Comparison of ENCODE assay signal across 8 cellular contexts in the genomic region with DNA sequence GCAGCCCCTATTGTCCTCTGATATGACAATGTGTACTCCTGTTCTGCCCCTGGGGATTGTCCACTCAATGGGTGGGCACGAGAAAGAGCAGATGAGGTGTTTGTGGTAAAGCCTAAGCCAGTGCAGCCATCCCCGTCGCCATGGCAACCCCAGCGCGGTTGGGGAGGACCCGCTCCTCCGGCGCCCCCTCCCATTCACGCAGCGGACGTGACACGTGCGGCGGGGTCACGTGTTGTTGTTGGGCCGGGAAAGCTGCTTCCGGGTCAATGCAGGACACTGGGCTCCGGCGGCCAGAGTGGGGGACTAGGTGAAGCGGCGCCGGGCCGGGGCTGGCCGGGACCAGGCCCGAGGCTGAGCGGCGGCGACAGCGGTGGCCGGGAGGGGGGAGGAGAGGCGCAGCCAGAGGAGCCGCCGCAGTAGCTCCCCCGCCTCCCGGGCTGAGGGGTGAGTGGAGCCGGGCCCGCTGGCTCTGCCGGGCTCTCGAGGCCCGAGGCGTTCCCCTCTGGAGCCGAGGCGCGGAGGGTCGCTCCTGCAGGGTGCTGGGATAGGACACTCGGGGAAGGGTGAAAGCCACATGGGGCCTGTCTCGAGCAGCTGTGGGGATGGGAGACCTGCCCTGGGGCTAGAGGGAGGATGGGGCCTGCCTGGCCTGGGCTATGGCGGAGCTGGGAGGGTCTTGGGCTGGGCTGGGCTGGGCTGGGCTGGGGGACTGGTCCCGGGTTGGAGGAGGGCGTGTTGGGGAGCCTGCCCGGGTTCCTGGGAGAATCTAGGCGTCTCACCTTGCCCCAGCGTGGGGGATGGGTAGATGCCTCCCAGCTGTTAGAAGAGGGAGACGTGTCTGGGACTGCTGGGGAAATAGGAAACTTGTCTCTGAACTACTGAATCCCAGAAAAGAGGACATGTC. TPM values are rescaled to one million over a fixed set of nuclear protein-coding genes. Genes with fewer than 3 reads are reported as not detected.
DNase-seq lines count a peak whose midpoint lies in the region; ATAC-seq lines count a peak whose summit lies in the region.

TBCEL (plus strand) TSS at position 255 of the 904 bp plus-strand sequence. CDS start 21,589 bp downstream, outside the sequence.

- H3K27me3 ChIP-seq in BLaER1 treated with 17β-estradiol and CSF1 and Interleukin-3, amounts not matched to agents 10 nM and 100 nM: no peaks in the 10 kb centered on the region
- H3K27me3 ChIP-seq in ectodermal cell (ENCODE audit: control insufficient read depth, insufficient read depth, low read length, poor library complexity, severe bottlenecking): no peaks in the 10 kb centered on the region

- POLR2A ChIA-PET in activated CD4-positive, alpha-beta memory T cell treated with anti-CD3 and anti-CD28 coated beads, Interleukin-2, amount 10 ng/mL, durations not matched to agents 7 days and 5 days (lab: Charles Lee): interaction anchor here (1.4 to 1.7 kb wide), 3 partner anchors 11 to 268 kb away, joined by 3 to 6 read pairs (median 3); partner anchors contain the start of gene SC5D

- peak within 1 kb of the TSS; percentile 78 for H3K4me3 Mint-ChIP-seq in activated CD4-positive, alpha-beta memory T cell treated with anti-CD3 and anti-CD28 coated beads, Interleukin-2, amount 10 ng/mL, durations not matched to agents 7 days and 5 days

- H3K9ac ChIP-seq in BLaER1 treated with 17β-estradiol and CSF1 and Interleukin-3, amounts not matched to agents 10 nM and 100 nM: peak within 1 kb of the TSS; percentile 87 to 98 (median 93)

- peaks cover 0 to 45% (median 23%) of the 10 kb centered on the region in 11 experiments; a peak in 12 of 22 replicates for H4K20me1 ChIP-seq in BLaER1 treated with 17β-estradiol and CSF1 and Interleukin-3, amounts not matched to agents 10 nM and 100 nM

- H3K4me1 ChIP-seq in BLaER1 treated with 17β-estradiol and CSF1 and Interleukin-3, amounts not matched to agents 10 nM and 100 nM: peaks cover 13 to 20% (median 18%) of the 10 kb centered on the region in 10 experiments
- peaks cover 7% of the 10 kb centered on the region for H3K4me1 ChIP-seq in ectodermal cell (ENCODE audit: control insufficient read depth, insufficient read depth, low read length)

- H3K4me1 Mint-ChIP-seq in activated CD4-positive, alpha-beta memory T cell treated with anti-CD3 and anti-CD28 coated beads, Interleukin-2, amount 10 ng/mL, durations not matched to agents 7 days and 5 days: peaks cover 21% of the 10 kb centered on the region

- H3K27ac ChIP-seq in BLaER1 treated with 17β-estradiol and CSF1 and Interleukin-3, amounts not matched to agents 10 nM and 100 nM: peak within 1 kb of the TSS; percentile 88 to 97 (median 94)
- peak within 1 kb of the TSS; percentile 60 for H3K27ac ChIP-seq in ectodermal cell (ENCODE audit: insufficient read depth, low read depth, low read length, poor library complexity, severe bottlenecking)

- 1% methylated on average over 54 of the region's 54 CpGs for WGBS in ectodermal cell, 2 experiments

- H3K27me3 Mint-ChIP-seq in activated CD4-positive, alpha-beta memory T cell treated with anti-CD3 and anti-CD28 coated beads, Interleukin-2, amount 10 ng/mL, durations not matched to agents 7 days and 5 days: peaks cover 5% of the 10 kb centered on the region

- peak; percentile 96 for ATAC-seq in HG03460 (IDR thresholded peaks at IDR 0.05; ENCODE audit: unreplicated experiment)

- peaks cover 0 to 8% (median 0%) of the 10 kb centered on the region in 11 experiments; a peak in 1 of 22 replicates for H3K36me3 ChIP-seq in BLaER1 treated with 17β-estradiol and CSF1 and Interleukin-3, amounts not matched to agents 10 nM and 100 nM
- no peaks in the 10 kb centered on the region for H3K36me3 ChIP-seq in ectodermal cell (ENCODE audit: control insufficient read depth, insufficient read depth, low read length)

- DNase-seq in GM19240 (ENCODE audit: insufficient read length, low spot score) (peak; percentile 97), NCI-H748 (lab: John Stamatoyannopoulos, UW; ENCODE audit: unreplicated experiment) (peak; percentile 92), lung microvascular endothelial cell (ENCODE audit: low read depth in 2 of 2) (peak; percentile 82 to 96)
- peak; percentile 83 for DNase-seq in activated CD4-positive, alpha-beta memory T cell treated with anti-CD3 and anti-CD28 coated beads, Interleukin-2, amount 10 ng/mL, durations not matched to agents 7 days and 5 days
- DNase-seq in stimulated activated CD4-positive, alpha-beta T cell treated with anti-CD3 and anti-CD28 coated beads, TNF-alpha, amount 100 ng/mL, for 48 hours (ENCODE audit: low read depth in 3 of 3): peak; percentile 66 to 75 (median 66)

- peak within 1 kb of the TSS; percentile 85 to 100 (median 94) for H3K4me2 ChIP-seq in BLaER1 treated with 17β-estradiol and CSF1 and Interleukin-3, amounts not matched to agents 10 nM and 100 nM

- no peaks in the 10 kb centered on the region for H3K36me3 Mint-ChIP-seq in activated CD4-positive, alpha-beta memory T cell treated with anti-CD3 and anti-CD28 coated beads, Interleukin-2, amount 10 ng/mL, durations not matched to agents 7 days and 5 days (ENCODE audit: low read depth)

- H3K9me3 ChIP-seq in BLaER1 treated with 17β-estradiol and CSF1 and Interleukin-3, amounts not matched to agents 10 nM and 100 nM (replicated peaks in 1 of 11): no peaks in the 10 kb centered on the region
- H3K9me3 ChIP-seq in ectodermal cell (ENCODE audit: control insufficient read depth, low read length): no peaks in the 10 kb centered on the region

- H3K9me3 Mint-ChIP-seq in activated CD4-positive, alpha-beta memory T cell treated with anti-CD3 and anti-CD28 coated beads, Interleukin-2, amount 10 ng/mL, durations not matched to agents 7 days and 5 days: no peaks in the 10 kb centered on the region

- CTCF ChIA-PET in activated CD4-positive, alpha-beta memory T cell treated with anti-CD3 and anti-CD28 coated beads, Interleukin-2, amount 10 ng/mL, durations not matched to agents 7 days and 5 days (lab: Charles Lee): interaction anchor here (0.6 to 2.8 kb wide), 4 partner anchors 10 to 171 kb away, joined by 3 to 7 read pairs (median 4); no protein-coding TSS in a partner anchor

- peak within 1 kb of the TSS; percentile 50 for H3K27ac Mint-ChIP-seq in activated CD4-positive, alpha-beta memory T cell treated with anti-CD3 and anti-CD28 coated beads, Interleukin-2, amount 10 ng/mL, durations not matched to agents 7 days and 5 days

- H3K4me3 ChIP-seq in BLaER1 treated with 17β-estradiol and CSF1 and Interleukin-3, amounts not matched to agents 10 nM and 100 nM: peak within 1 kb of the TSS; percentile 71 to 90 (median 82)
- H3K4me3 ChIP-seq in ectodermal cell (ENCODE audit: insufficient read depth, low read depth, low read length): peak within 1 kb of the TSS; percentile 91

RNA-seq across cellular contexts. Expression of gene TBCEL, which starts in this region (rescaled TPM):
- 10 to 100 TPM; 11.8 to 13.1 TPM for total RNA-seq in activated CD4-positive, alpha-beta memory T cell treated with anti-CD3 and anti-CD28 coated beads, Interleukin-2, amount 10 ng/mL, durations not matched to agents 7 days and 5 days
- 10.6 TPM for polyA plus RNA-seq in ectodermal cell (2013, experiment 1 of 4)
- polyA plus RNA-seq in ectodermal cell (2013, experiment 2 of 4): 13.3 TPM
- 9.0 TPM for polyA plus RNA-seq in ectodermal cell (2013, experiment 3 of 4)
- polyA plus RNA-seq in ectodermal cell (2013, experiment 4 of 4): 10.0 TPM
- total RNA-seq in lung microvascular endothelial cell: 16.3 and 29.4 TPM in 2 replicates

Comparison
In these comparisons a context has a peak if more than half of its experiments do, and no peak if none do; other contexts are left out.
1. Peak in every context shown above with its lines: DNase-seq, ATAC-seq, H3K4me3 ChIP-seq and H3K27ac ChIP-seq.